1 cellular context compared by ENCODE assay signal in genomic region chr7:138008588-138009349, GRCh38.
TF ChIP-seq lines count a peak whose summit lies in the region.

No MANE protein-coding gene starts in this region.

TF ChIP-seq in HepG2, 621 proteins besides CTCF, POLR2A, EP300 and RAD21 (continued from another document and continues in another):
- 0 out of 2 replicates have a peak, but pooled peaks have one; percentile 45 for TF ChIP-seq ZBTB4 (CRISPR knock-in tag; IDR thresholded peaks at IDR 0.05; ENCODE audit: borderline replicate concordance)
- TF ChIP-seq ZNF570 (CRISPR knock-in tag; IDR thresholded peaks at IDR 0.05; ENCODE audit: borderline replicate concordance): no peak
- no peak for TF ChIP-seq ZNF777 (CRISPR knock-in tag; IDR thresholded peaks at IDR 0.05)
- no peak for TF ChIP-seq ZNF615 (CRISPR knock-in tag; IDR thresholded peaks at IDR 0.05; ENCODE audit: borderline replicate concordance)
- TF ChIP-seq ZNF281 (CRISPR knock-in tag; IDR thresholded peaks at IDR 0.05; ENCODE audit: borderline replicate concordance): no peak
- no peak for TF ChIP-seq TBL1XR1 (IDR thresholded peaks at IDR 0.05; ENCODE audit: borderline replicate concordance, low read length, partially characterized antibody)
- 0 out of 2 replicates have a peak, but pooled peaks have one; percentile 39 for TF ChIP-seq ZNF605 (CRISPR knock-in tag; IDR thresholded peaks at IDR 0.05)
- no peak for TF ChIP-seq ZBED4 (CRISPR knock-in tag; IDR thresholded peaks at IDR 0.05; ENCODE audit: borderline replicate concordance)
- TF ChIP-seq ZNF350 (CRISPR knock-in tag; IDR thresholded peaks at IDR 0.05; ENCODE audit: borderline replicate concordance, low read depth): no peak
- TF ChIP-seq CAMTA2 (CRISPR knock-in tag; IDR thresholded peaks at IDR 0.05; ENCODE audit: borderline replicate concordance): no peak
- 0 out of 2 replicates have a peak, but pooled peaks have one; percentile 20 for TF ChIP-seq POGZ (CRISPR knock-in tag; IDR thresholded peaks at IDR 0.05)
- no peak for TF ChIP-seq ZFP82 (CRISPR knock-in tag; IDR thresholded peaks at IDR 0.05; ENCODE audit: borderline replicate concordance)
- no peak for TF ChIP-seq SRSF1 (optimal IDR thresholded peaks at IDR 0.05; ENCODE audit: low read depth, low read length)
- no peak for TF ChIP-seq IRF9 (CRISPR knock-in tag; IDR thresholded peaks at IDR 0.05; ENCODE audit: borderline replicate concordance)
- 0 out of 2 replicates have a peak, but pooled peaks have one; percentile 14 for TF ChIP-seq TBX2 (CRISPR knock-in tag; IDR thresholded peaks at IDR 0.05; ENCODE audit: borderline replicate concordance)
- no peak for TF ChIP-seq DR1 (CRISPR knock-in tag; IDR thresholded peaks at IDR 0.05)
- TF ChIP-seq ZNF850 (CRISPR knock-in tag; conservative IDR thresholded peaks at IDR 0.05): no peak
- TF ChIP-seq CCDC6 (CRISPR knock-in tag; IDR thresholded peaks at IDR 0.05): no peak
- no peak for TF ChIP-seq NFIB (CRISPR knock-in tag; IDR thresholded peaks at IDR 0.05; ENCODE audit: borderline replicate concordance)
- no peak for TF ChIP-seq LCORL (IDR thresholded peaks at IDR 0.05)
- TF ChIP-seq LCORL (CRISPR knock-in tag; IDR thresholded peaks at IDR 0.05): no peak
- peak; percentile 38 for TF ChIP-seq KAT8 (CRISPR knock-in tag; IDR thresholded peaks at IDR 0.05)
- TF ChIP-seq SCMH1 (CRISPR knock-in tag; IDR thresholded peaks at IDR 0.05; ENCODE audit: borderline replicate concordance): no peak
- no peak for TF ChIP-seq ZNF609 (CRISPR knock-in tag; IDR thresholded peaks at IDR 0.05; ENCODE audit: borderline replicate concordance)
- TF ChIP-seq POLR2AphosphoS2 (IDR thresholded peaks at IDR 0.05; ENCODE audit: low read depth, low read length): no peak
- TF ChIP-seq MED1 (CRISPR knock-in tag; IDR thresholded peaks at IDR 0.05): no peak
- TF ChIP-seq ZGPAT (CRISPR knock-in tag; IDR thresholded peaks at IDR 0.05): 0 out of 2 replicates have a peak, but pooled peaks have one; percentile 21
- no peak for TF ChIP-seq ZNF572 (CRISPR knock-in tag; IDR thresholded peaks at IDR 0.05)
- no peak for TF ChIP-seq ZNF512 (CRISPR knock-in tag; IDR thresholded peaks at IDR 0.05)
- TF ChIP-seq PCBP2 (optimal IDR thresholded peaks at IDR 0.05; ENCODE audit: low read depth, low read length, poor library complexity, severe bottlenecking): no peak
- TF ChIP-seq ATF7-NPFF (CRISPR knock-in tag; IDR thresholded peaks at IDR 0.05; ENCODE audit: low read depth): no peak
- TF ChIP-seq ZNF639 (CRISPR knock-in tag; conservative IDR thresholded peaks at IDR 0.05): no peak
- no peak for TF ChIP-seq MLX (CRISPR knock-in tag; IDR thresholded peaks at IDR 0.05)
- TF ChIP-seq HDAC2 (CRISPR knock-in tag; IDR thresholded peaks at IDR 0.05): no peak
